ENCODE assay signal across 16 cellular contexts in genomic region chr5:105940181-105940580, GRCh38.
DNase-seq lines count a peak whose midpoint lies in the region; ATAC-seq and TF ChIP-seq lines count a peak whose summit lies in the region.
"Had no signal": no experiment of that assay in that cellular context is flagged by ENCODE, and none has a peak within 500 bp of the region (broad histone marks: within the 10 kb centered on the region; RNA-seq: fewer than 3 reads in every experiment).

No MANE protein-coding gene starts in this region.

- no peaks in the 10 kb centered on the region for H3F3A ChIP-seq in neural progenitor cell (ENCODE audit: low read depth)

- H3K9me3 ChIP-seq in HUES48 (ENCODE audit: control insufficient read depth, insufficient read depth, low read length) (peaks cover 5% of the 10 kb centered on the region; the same call in 1 of the 2 replicates), neural progenitor cell (ENCODE audit: low read depth) (no peaks in the 10 kb centered on the region), heart left ventricle (peaks cover 0 to 25% (median 8%) of the 10 kb centered on the region in 12 donors)

- H4K20me1 ChIP-seq in neural progenitor cell (ENCODE audit: low read depth), result no peaks in the 10 kb centered on the region

- intact Hi-C loops in heart left ventricle (cut with DNase I), result no loop called here

- H3K9me3 Mint-ChIP-seq in neural progenitor cell, result peaks cover 7% of the 10 kb centered on the region
- H3K9me3 Mint-ChIP-seq in stimulated activated naive CD8-positive, alpha-beta T cell treated with anti-CD3 and anti-CD28 coated beads, Interleukin-15, amount 100 ng/mL, for 72 hours, result peaks cover 9 to 22% of the 10 kb centered on the region in 2 donors

- H3K4me1 Mint-ChIP-seq in neural progenitor cell, result no peaks in the 10 kb centered on the region
- H3K4me1 Mint-ChIP-seq in stimulated activated naive CD8-positive, alpha-beta T cell treated with anti-CD3 and anti-CD28 coated beads, Interleukin-15, amount 100 ng/mL, for 72 hours, result no peaks in the 10 kb centered on the region

- H2AFZ ChIP-seq in neural progenitor cell (replicated peaks), result peak overlapping the region; percentile 5
- H2AFZ ChIP-seq: GM23248 had no signal

- no peaks in the 10 kb centered on the region for H3K79me2 ChIP-seq in neural progenitor cell (ENCODE audit: low read depth)

- H3K27me3 Mint-ChIP-seq in neural progenitor cell (ENCODE audit: insufficient read depth, low read depth), result no peaks in the 10 kb centered on the region
- H3K27me3 Mint-ChIP-seq in stimulated activated naive CD8-positive, alpha-beta T cell treated with anti-CD3 and anti-CD28 coated beads, Interleukin-15, amount 100 ng/mL, for 72 hours, result no peaks in the 10 kb centered on the region
- H3K27me3 Mint-ChIP-seq: CD4-positive, alpha-beta T cell had no signal

- H3K9ac ChIP-seq in HUES48 (ENCODE audit: low read depth, low read length), result no peak overlapping the region
- H3K9ac ChIP-seq in neural progenitor cell, result no peak overlapping the region
- H3K9ac ChIP-seq: GM23248 had no signal

- DNase-seq in COR-L47 (lab: John Stamatoyannopoulos, UW) (peak; percentile 61), NCI-H69 (lab: John Stamatoyannopoulos, UW) (peak; percentile 85), neural progenitor cell (ENCODE audit: low spot score) (no peak), heart left ventricle (no peak)
- DNase-seq in stimulated activated naive CD8-positive, alpha-beta T cell treated with anti-CD3 and anti-CD28 coated beads, Interleukin-15, amount 100 ng/mL, for 72 hours, result no peak
- no peak for DNase-seq in activated naive CD4-positive, alpha-beta T cell treated with Interleukin-2 at 50 U/mL for 16 hours
- DNase-seq: AML-193; CD4-positive, alpha-beta T cell; DMS153; DMS79; GDM1; GM23248; HCEC 1CT had no signal

- TF ChIP-seq POLR2A in heart left ventricle (IDR thresholded peaks at IDR 0.05), result no peak

- H3K36me3 Mint-ChIP-seq in neural progenitor cell, result no peaks in the 10 kb centered on the region

- ATAC-seq in stimulated activated naive CD8-positive, alpha-beta T cell treated with anti-CD3 and anti-CD28 coated beads, Interleukin-15, amount 100 ng/mL, for 72 hours, result no peak
- no peak for ATAC-seq in heart left ventricle

- H3K27me3 ChIP-seq in HUES48 (ENCODE audit: control insufficient read depth, insufficient read depth, low read length), result no peaks in the 10 kb centered on the region
- no peaks in the 10 kb centered on the region for H3K27me3 ChIP-seq in neural progenitor cell
- H3K27me3 ChIP-seq in heart left ventricle, result no peaks in the 10 kb centered on the region

- H3K27ac ChIP-seq in HUES48 (ENCODE audit: low read depth, low read length) (peak overlapping the region; percentile 82), neural progenitor cell (no peak overlapping the region), heart left ventricle (no peak overlapping the region)
- H3K27ac ChIP-seq: C4-2B, GM23248, HL-60 had no signal

- no peak for TF ChIP-seq CTCF in neural progenitor cell (IDR thresholded peaks at IDR 0.05)
- TF ChIP-seq CTCF in heart left ventricle (IDR thresholded peaks at IDR 0.05), result no peak

- H3K36me3 ChIP-seq in HUES48 (ENCODE audit: control insufficient read depth, insufficient read depth, low read length), result no peaks in the 10 kb centered on the region
- no peaks in the 10 kb centered on the region for H3K36me3 ChIP-seq in neural progenitor cell
- H3K36me3 ChIP-seq in heart left ventricle, result no peaks in the 10 kb centered on the region

- no peak overlapping the region for H3K4me3 Mint-ChIP-seq in neural progenitor cell
- no peak overlapping the region for H3K4me3 Mint-ChIP-seq in stimulated activated naive CD8-positive, alpha-beta T cell treated with anti-CD3 and anti-CD28 coated beads, Interleukin-15, amount 100 ng/mL, for 72 hours
- H3K4me3 Mint-ChIP-seq: CD4-positive, alpha-beta T cell had no signal

- no peak overlapping the region for H3K4me2 ChIP-seq in neural progenitor cell

- H3K4me1 ChIP-seq in HUES48 (ENCODE audit: control insufficient read depth, insufficient read depth, low read length) (peaks cover 15% of the 10 kb centered on the region), neural progenitor cell (no peaks in the 10 kb centered on the region), heart left ventricle (peaks cover 0 to 6% (median 0%) of the 10 kb centered on the region in 12 donors)

- no peak overlapping the region for H3K27ac Mint-ChIP-seq in neural progenitor cell
- no peak overlapping the region for H3K27ac Mint-ChIP-seq in stimulated activated naive CD8-positive, alpha-beta T cell treated with anti-CD3 and anti-CD28 coated beads, Interleukin-15, amount 100 ng/mL, for 72 hours
- H3K27ac Mint-ChIP-seq: CD4-positive, alpha-beta T cell had no signal

- H3K4me3 ChIP-seq in HUES48 (ENCODE audit: low read depth, low read length), result no peak overlapping the region
- H3K4me3 ChIP-seq in neural progenitor cell, result no peak overlapping the region
- no peak overlapping the region for H3K4me3 ChIP-seq in heart left ventricle
- H3K4me3 ChIP-seq: GM23248 had no signal

Comparison
In these comparisons a context has a peak if more than half of its experiments do, and no peak if none do; other contexts are left out.
1. DNase-seq: peak in COR-L47 (single experiment) and NCI-H69 (single experiment); none in neural progenitor cell (single experiment), stimulated activated naive CD8-positive, alpha-beta T cell treated with anti-CD3 and anti-CD28 coated beads, Interleukin-15, amount 100 ng/mL, for 72 hours (0 of 2), activated naive CD4-positive, alpha-beta T cell treated with Interleukin-2 at 50 U/mL for 16 hours (single experiment) and heart left ventricle (0 of 5).